1 cellular context compared by ENCODE assay signal in the genomic region with DNA sequence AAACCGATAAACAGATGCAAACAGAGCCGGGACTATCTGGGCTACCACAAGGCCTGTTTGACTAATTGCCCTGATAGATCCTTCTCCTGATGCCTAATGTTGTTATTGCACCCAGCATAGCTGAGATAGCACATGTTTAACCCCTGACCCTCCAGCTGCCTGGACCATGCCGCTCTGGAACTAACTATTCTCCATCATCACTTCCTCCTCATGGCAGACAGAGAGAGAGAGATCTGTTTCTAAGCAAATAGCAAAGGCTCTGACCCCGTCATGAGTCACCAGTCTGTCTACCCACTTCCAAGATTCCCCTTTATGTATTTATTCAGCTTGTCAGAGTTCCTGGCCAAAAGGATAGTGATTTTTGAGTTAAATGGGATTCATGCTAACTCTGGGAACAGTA.
A peak's percentile ranks its signal among the peaks of the same experiment; 100 is the strongest.
TF ChIP-seq lines count a peak whose summit lies in the region.

No MANE protein-coding gene starts in this region.

TF ChIP-seq in HepG2, 621 proteins besides CTCF, POLR2A, EP300 and RAD21 (continued from another document and continues in another):
- TF ChIP-seq ZNF331 (CRISPR knock-in tag; IDR thresholded peaks at IDR 0.05) (0 out of 2 replicates have a peak, but pooled peaks have one; percentile 25), SATB2 (CRISPR knock-in tag; IDR thresholded peaks at IDR 0.05) (no peak), SETDB1 (CRISPR knock-in tag; IDR thresholded peaks at IDR 0.05; ENCODE audit: borderline replicate concordance) (no peak), ZFP90 (CRISPR knock-in tag; IDR thresholded peaks at IDR 0.05; ENCODE audit: borderline replicate concordance) (no peak), ZFP1 (CRISPR knock-in tag; IDR thresholded peaks at IDR 0.05) (no peak), ZNF317 (CRISPR knock-in tag; IDR thresholded peaks at IDR 0.05) (no peak), MBD4 (IDR thresholded peaks at IDR 0.05; ENCODE audit: borderline replicate concordance, low read length) (no peak), ZFP36L1 (CRISPR knock-in tag; IDR thresholded peaks at IDR 0.05) (no peak), ZBTB38 (CRISPR knock-in tag; IDR thresholded peaks at IDR 0.05) (no peak), ZFP41 (CRISPR knock-in tag; IDR thresholded peaks at IDR 0.05; ENCODE audit: borderline replicate concordance) (no peak), ZBTB8A (CRISPR knock-in tag; IDR thresholded peaks at IDR 0.05; ENCODE audit: borderline replicate concordance, low read depth) (no peak), SALL2 (CRISPR knock-in tag; IDR thresholded peaks at IDR 0.05) (no peak), ZNF746 (CRISPR knock-in tag; IDR thresholded peaks at IDR 0.05) (no peak), NFRKB (IDR thresholded peaks at IDR 0.05) (no peak), ZNF556 (CRISPR knock-in tag; IDR thresholded peaks at IDR 0.05; ENCODE audit: borderline replicate concordance) (no peak), TARDBP (CRISPR knock-in tag; IDR thresholded peaks at IDR 0.05) (no peak), HDAC1 (CRISPR knock-in tag; IDR thresholded peaks at IDR 0.05) (no peak; the same call in 1 of the 2 replicates), NR2F6 (IDR thresholded peaks at IDR 0.05) (peak; percentile 68), NR2F6 (CRISPR knock-in tag; IDR thresholded peaks at IDR 0.05) (peak; percentile 92), HHEX (CRISPR knock-in tag; IDR thresholded peaks at IDR 0.05) (no peak), ZBTB20 (CRISPR knock-in tag; IDR thresholded peaks at IDR 0.05; ENCODE audit: borderline replicate concordance, low read depth) (0 out of 2 replicates have a peak, but pooled peaks have one; percentile 21), CCAR2 (optimal IDR thresholded peaks at IDR 0.05; ENCODE audit: low read depth, low read length) (no peak), ZNF780A (CRISPR knock-in tag; IDR thresholded peaks at IDR 0.05) (no peak), ZFX (CRISPR knock-in tag; IDR thresholded peaks at IDR 0.05; ENCODE audit: low read depth) (no peak), ZNF547 (CRISPR knock-in tag; IDR thresholded peaks at IDR 0.05) (no peak), ZNF234 (CRISPR knock-in tag; conservative IDR thresholded peaks at IDR 0.05) (no peak), ZNF34 (CRISPR knock-in tag; IDR thresholded peaks at IDR 0.05; ENCODE audit: borderline replicate concordance) (no peak)
- TF ChIP-seq, protein P1, sequence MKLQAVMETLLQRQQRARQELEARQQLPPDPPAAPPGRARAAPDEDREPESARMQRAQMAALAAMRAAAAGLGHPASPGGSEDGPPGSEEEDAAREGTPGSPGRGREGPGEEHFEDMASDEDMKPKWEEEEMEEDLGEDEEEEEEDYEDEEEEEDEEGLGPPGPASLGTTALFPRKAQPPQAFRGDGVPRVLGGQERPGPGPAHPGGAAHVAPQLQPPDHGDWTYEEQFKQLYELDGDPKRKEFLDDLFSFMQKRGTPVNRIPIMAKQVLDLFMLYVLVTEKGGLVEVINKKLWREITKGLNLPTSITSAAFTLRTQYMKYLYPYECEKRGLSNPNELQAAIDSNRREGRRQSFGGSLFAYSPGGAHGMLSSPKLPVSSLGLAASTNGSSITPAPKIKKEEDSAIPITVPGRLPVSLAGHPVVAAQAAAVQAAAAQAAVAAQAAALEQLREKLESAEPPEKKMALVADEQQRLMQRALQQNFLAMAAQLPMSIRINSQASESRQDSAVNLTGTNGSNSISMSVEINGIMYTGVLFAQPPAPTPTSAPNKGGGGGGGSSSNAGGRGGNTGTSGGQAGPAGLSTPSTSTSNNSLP (IDR thresholded peaks at IDR 0.05; ENCODE audit: low read depth, low read length), result 0 out of 2 replicates have a peak, but pooled peaks have one; percentile 44
- TF ChIP-seq, protein P2, sequence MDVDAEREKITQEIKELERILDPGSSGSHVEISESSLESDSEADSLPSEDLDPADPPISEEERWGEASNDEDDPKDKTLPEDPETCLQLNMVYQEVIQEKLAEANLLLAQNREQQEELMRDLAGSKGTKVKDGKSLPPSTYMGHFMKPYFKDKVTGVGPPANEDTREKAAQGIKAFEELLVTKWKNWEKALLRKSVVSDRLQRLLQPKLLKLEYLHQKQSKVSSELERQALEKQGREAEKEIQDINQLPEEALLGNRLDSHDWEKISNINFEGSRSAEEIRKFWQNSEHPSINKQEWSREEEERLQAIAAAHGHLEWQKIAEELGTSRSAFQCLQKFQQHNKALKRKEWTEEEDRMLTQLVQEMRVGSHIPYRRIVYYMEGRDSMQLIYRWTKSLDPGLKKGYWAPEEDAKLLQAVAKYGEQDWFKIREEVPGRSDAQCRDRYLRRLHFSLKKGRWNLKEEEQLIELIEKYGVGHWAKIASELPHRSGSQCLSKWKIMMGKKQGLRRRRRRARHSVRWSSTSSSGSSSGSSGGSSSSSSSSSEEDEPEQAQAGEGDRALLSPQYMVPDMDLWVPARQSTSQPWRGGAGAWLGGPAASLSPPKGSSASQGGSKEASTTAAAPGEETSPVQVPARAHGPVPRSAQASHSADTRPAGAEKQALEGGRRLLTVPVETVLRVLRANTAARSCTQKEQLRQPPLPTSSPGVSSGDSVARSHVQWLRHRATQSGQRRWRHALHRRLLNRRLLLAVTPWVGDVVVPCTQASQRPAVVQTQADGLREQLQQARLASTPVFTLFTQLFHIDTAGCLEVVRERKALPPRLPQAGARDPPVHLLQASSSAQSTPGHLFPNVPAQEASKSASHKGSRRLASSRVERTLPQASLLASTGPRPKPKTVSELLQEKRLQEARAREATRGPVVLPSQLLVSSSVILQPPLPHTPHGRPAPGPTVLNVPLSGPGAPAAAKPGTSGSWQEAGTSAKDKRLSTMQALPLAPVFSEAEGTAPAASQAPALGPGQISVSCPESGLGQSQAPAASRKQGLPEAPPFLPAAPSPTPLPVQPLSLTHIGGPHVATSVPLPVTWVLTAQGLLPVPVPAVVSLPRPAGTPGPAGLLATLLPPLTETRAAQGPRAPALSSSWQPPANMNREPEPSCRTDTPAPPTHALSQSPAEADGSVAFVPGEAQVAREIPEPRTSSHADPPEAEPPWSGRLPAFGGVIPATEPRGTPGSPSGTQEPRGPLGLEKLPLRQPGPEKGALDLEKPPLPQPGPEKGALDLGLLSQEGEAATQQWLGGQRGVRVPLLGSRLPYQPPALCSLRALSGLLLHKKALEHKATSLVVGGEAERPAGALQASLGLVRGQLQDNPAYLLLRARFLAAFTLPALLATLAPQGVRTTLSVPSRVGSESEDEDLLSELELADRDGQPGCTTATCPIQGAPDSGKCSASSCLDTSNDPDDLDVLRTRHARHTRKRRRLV (CRISPR knock-in tag; IDR thresholded peaks at IDR 0.05), result no peak
- TF ChIP-seq, protein P3, sequence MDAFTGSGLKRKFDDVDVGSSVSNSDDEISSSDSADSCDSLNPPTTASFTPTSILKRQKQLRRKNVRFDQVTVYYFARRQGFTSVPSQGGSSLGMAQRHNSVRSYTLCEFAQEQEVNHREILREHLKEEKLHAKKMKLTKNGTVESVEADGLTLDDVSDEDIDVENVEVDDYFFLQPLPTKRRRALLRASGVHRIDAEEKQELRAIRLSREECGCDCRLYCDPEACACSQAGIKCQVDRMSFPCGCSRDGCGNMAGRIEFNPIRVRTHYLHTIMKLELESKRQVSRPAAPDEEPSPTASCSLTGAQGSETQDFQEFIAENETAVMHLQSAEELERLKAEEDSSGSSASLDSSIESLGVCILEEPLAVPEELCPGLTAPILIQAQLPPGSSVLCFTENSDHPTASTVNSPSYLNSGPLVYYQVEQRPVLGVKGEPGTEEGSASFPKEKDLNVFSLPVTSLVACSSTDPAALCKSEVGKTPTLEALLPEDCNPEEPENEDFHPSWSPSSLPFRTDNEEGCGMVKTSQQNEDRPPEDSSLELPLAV (CRISPR knock-in tag; conservative IDR thresholded peaks at IDR 0.05; ENCODE audit: low read depth), result no peak
- TF ChIP-seq, protein P4, sequence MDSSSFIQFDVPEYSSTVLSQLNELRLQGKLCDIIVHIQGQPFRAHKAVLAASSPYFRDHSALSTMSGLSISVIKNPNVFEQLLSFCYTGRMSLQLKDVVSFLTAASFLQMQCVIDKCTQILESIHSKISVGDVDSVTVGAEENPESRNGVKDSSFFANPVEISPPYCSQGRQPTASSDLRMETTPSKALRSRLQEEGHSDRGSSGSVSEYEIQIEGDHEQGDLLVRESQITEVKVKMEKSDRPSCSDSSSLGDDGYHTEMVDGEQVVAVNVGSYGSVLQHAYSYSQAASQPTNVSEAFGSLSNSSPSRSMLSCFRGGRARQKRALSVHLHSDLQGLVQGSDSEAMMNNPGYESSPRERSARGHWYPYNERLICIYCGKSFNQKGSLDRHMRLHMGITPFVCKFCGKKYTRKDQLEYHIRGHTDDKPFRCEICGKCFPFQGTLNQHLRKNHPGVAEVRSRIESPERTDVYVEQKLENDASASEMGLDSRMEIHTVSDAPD (CRISPR knock-in tag; IDR thresholded peaks at IDR 0.05), result no peak
- TF ChIP-seq, protein P5, sequence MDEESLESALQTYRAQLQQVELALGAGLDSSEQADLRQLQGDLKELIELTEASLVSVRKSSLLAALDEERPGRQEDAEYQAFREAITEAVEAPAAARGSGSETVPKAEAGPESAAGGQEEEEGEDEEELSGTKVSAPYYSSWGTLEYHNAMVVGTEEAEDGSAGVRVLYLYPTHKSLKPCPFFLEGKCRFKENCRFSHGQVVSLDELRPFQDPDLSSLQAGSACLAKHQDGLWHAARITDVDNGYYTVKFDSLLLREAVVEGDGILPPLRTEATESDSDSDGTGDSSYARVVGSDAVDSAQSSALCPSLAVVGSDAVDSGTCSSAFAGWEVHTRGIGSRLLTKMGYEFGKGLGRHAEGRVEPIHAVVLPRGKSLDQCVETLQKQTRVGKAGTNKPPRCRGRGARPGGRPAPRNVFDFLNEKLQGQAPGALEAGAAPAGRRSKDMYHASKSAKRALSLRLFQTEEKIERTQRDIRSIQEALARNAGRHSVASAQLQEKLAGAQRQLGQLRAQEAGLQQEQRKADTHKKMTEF (CRISPR knock-in tag; IDR thresholded peaks at IDR 0.05), result peak; percentile 60
- TF ChIP-seq, protein P6, sequence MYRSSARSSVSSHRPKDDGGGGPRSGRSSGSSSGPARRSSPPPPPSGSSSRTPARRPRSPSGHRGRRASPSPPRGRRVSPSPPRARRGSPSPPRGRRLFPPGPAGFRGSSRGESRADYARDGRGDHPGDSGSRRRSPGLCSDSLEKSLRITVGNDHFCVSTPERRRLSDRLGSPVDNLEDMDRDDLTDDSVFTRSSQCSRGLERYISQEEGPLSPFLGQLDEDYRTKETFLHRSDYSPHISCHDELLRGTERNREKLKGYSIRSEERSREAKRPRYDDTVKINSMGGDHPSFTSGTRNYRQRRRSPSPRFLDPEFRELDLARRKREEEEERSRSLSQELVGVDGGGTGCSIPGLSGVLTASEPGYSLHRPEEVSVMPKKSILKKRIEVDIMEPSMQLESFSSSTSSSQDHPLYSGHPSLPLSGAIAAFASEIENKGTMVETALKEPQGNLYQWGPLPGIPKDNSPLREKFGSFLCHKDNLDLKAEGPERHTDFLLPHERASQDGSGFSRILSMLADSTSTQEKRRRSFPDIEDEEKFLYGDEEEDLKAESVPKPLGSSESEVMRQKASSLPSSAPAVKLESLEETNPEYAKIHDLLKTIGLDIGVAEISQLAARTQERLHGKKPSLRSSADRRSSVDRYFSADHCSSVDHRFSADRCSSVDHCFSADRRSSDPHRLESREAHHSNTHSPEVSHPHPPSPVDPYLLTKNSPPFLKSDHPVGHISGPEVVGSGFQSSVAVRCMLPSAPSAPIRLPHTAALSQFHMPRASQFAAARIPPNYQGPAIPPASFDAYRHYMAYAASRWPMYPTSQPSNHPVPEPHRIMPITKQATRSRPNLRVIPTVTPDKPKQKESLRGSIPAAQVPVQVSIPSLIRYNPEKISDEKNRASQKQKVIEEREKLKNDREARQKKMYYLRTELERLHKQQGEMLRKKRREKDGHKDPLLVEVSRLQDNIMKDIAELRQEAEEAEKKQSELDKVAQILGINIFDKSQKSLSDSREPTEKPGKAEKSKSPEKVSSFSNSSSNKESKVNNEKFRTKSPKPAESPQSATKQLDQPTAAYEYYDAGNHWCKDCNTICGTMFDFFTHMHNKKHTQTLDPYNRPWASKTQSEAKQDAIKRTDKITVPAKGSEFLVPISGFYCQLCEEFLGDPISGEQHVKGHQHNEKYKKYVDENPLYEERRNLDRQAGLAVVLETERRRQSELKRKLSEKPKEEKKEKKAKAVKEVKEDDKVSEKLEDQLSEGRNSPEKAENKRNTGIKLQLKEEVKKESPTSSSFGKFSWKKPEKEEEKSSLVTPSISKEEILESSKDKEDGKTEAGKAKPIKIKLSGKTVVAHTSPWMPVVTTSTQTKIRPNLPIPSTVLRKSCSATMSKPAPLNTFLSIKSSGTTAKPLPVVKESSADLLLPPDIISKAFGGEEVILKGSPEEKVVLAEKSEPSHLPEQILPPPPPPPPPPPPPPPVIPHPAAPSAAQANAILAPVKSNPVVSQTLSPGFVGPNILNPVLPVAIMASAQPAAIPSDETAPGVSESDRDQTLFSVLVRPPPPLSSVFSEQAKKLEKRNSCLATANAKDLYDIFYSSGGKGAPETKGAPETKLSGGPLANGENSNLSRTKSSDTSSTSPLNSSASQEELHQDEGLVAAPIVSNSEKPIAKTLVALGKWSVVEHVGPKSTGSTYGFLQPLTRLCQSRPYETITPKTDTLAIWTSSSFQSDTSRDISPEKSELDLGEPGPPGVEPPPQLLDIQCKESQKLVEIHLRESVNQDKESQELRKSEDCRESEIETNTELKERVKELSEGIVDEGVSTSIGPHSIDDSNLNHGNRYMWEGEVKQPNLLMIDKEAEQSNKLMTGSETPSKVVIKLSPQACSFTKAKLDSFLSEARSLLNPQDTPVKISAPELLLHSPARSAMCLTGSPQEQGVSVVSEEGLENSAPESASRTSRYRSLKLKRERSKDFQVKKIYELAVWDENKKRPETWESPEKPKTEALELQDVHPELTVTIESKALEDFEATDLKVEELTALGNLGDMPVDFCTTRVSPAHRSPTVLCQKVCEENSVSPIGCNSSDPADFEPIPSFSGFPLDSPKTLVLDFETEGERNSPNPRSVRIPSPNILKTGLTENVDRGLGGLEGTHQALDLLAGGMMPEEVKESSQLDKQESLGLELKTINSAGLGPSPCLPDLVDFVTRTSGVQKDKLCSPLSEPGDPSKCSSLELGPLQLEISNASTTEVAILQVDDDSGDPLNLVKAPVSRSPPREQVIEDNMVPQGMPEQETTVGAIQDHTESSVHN (CRISPR knock-in tag; IDR thresholded peaks at IDR 0.05), result no peak
- TF ChIP-seq, protein P7, sequence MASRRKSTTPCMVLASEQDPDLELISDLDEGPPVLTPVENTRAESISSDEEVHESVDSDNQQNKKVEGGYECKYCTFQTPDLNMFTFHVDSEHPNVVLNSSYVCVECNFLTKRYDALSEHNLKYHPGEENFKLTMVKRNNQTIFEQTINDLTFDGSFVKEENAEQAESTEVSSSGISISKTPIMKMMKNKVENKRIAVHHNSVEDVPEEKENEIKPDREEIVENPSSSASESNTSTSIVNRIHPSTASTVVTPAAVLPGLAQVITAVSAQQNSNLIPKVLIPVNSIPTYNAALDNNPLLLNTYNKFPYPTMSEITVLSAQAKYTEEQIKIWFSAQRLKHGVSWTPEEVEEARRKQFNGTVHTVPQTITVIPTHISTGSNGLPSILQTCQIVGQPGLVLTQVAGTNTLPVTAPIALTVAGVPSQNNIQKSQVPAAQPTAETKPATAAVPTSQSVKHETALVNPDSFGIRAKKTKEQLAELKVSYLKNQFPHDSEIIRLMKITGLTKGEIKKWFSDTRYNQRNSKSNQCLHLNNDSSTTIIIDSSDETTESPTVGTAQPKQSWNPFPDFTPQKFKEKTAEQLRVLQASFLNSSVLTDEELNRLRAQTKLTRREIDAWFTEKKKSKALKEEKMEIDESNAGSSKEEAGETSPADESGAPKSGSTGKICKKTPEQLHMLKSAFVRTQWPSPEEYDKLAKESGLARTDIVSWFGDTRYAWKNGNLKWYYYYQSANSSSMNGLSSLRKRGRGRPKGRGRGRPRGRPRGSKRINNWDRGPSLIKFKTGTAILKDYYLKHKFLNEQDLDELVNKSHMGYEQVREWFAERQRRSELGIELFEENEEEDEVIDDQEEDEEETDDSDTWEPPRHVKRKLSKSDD (CRISPR knock-in tag; IDR thresholded peaks at IDR 0.05; ENCODE audit: low read depth), result no peak
